In genomic region chr1:183027791-183028190, GRCh38 we compare ENCODE assay signal across 15 cellular contexts. TPM values are rescaled to one million over a fixed set of nuclear protein-coding genes. Genes with fewer than 3 reads are reported as not detected.
DNase-seq lines count a peak whose midpoint lies in the region; ATAC-seq and TF ChIP-seq lines count a peak whose summit lies in the region.
"Had no signal": no experiment of that assay in that cellular context is flagged by ENCODE, and none has a peak within 500 bp of the region (broad histone marks: within the 10 kb centered on the region; RNA-seq: fewer than 3 reads in every experiment).

No MANE protein-coding gene starts in this region.

- ATAC-seq in HG02970 (IDR thresholded peaks at IDR 0.05; ENCODE audit: low FRiP score, unreplicated experiment) (no peak), GM19351 (IDR thresholded peaks at IDR 0.05; ENCODE audit: unreplicated experiment) (no peak)
- ATAC-seq: stimulated activated naive CD8-positive, alpha-beta T cell treated with anti-CD3 and anti-CD28 coated beads, Interleukin-15, amount 100 ng/mL, for 72 hours had no signal

- H3F3A ChIP-seq in PC-9 (ENCODE audit: insufficient read depth, low read depth) = peaks cover 30% of the 10 kb centered on the region

- TF ChIP-seq POLR2A in prostate gland (IDR thresholded peaks at IDR 0.05) = no peak

- POLR2A ChIA-PET in PC-9 (lab: Charles Lee; ENCODE audit: unreplicated experiment) = interaction anchor here (0.6 to 0.7 kb wide), 4 partner anchors 60 to 290 kb away, joined by 3 to 5 read pairs (median 4); no protein-coding TSS in a partner anchor

- no peak overlapping the region for H2AFZ ChIP-seq in PC-9

- no TSS peak for BruUV-seq in PC-9 (replicated peaks; lab: Mats Ljungman, UMichigan)

- H3K9me3 ChIP-seq in PC-9 (ENCODE audit: insufficient read depth, low read depth) (no peaks in the 10 kb centered on the region), prostate gland (no peaks in the 10 kb centered on the region)
- H3K9me3 ChIP-seq: colonic mucosa had no signal

- no peak for TF ChIP-seq CTCF in PC-9 (conservative IDR thresholded peaks at IDR 0.05)
- no peak for TF ChIP-seq CTCF in fibroblast of pulmonary artery (IDR thresholded peaks at IDR 0.05; ENCODE audit: low read length, missing control alignments)
- TF ChIP-seq CTCF in prostate gland (IDR thresholded peaks at IDR 0.05) = no peak

- H3K27ac ChIP-seq in PC-9 (no peak overlapping the region), prostate gland (no peak overlapping the region)
- H3K27ac ChIP-seq: colonic mucosa had no signal

- H3K4me3 ChIP-seq in GM08714 (ENCODE audit: low read length) (0 out of 2 replicates have a peak overlapping the region, but pooled peaks have one; percentile 22), PC-9 (no peak overlapping the region), fibroblast of pulmonary artery (replicated peaks; ENCODE audit: low read depth, low read length) (peak overlapping the region; percentile 82), skeletal muscle cell (ENCODE audit: low read depth, low read length) (peak overlapping the region; percentile 77), prostate gland (no peak overlapping the region)
- H3K4me3 ChIP-seq: colonic mucosa, lung had no signal

- H3K4me2 ChIP-seq in PC-9 = peak overlapping the region; percentile 3; the same call in 1 of the 2 replicates

- no peaks in the 10 kb centered on the region for H3K36me3 ChIP-seq in PC-9 (ENCODE audit: low read depth)
- no peaks in the 10 kb centered on the region for H3K36me3 ChIP-seq in prostate gland
- H3K36me3 ChIP-seq: colonic mucosa had no signal

- DNase-seq in PC-9 (no peak), fibroblast of pulmonary artery (ENCODE audit: low read depth) (no peak), skeletal muscle cell (ENCODE audit: low read depth) (no peak), prostate gland (ENCODE audit: low spot score) (no peak), T-helper 9 cell (no peak)
- DNase-seq: activated CD4-positive, alpha-beta T cell treated with anti-CD3 and anti-CD28 coated beads, Interleukin-2, amount 50 U/mL, for 48 hours; CD8-positive, alpha-beta memory T cell; colonic mucosa; head of caudate nucleus; NCI-H2081 treated with DMSO at 0.1 percent for 48 hours; stimulated activated naive CD8-positive, alpha-beta T cell treated with anti-CD3 and anti-CD28 coated beads, Interleukin-15, amount 100 ng/mL, for 72 hours had no signal

- CTCF ChIA-PET in PC-9 (lab: Charles Lee) = interaction anchor here (0.5 kb wide), 1 partner anchor 37 kb away, joined by 3 read pairs; no protein-coding TSS in a partner anchor

- H3K9me2 ChIP-seq in PC-9 (ENCODE audit: insufficient read depth) = no peaks in the 10 kb centered on the region

- no peaks in the 10 kb centered on the region for H3K27me3 ChIP-seq in PC-9 (ENCODE audit: insufficient read depth, low read depth)
- H3K27me3 ChIP-seq in prostate gland (replicated peaks; ENCODE audit: insufficient read depth) = no peaks in the 10 kb centered on the region
- H3K27me3 ChIP-seq: colonic mucosa had no signal

- H3K79me2 ChIP-seq in PC-9 (ENCODE audit: low read depth) = peaks cover 88% of the 10 kb centered on the region

- H3K4me1 ChIP-seq in PC-9 (replicated peaks; ENCODE audit: insufficient read depth) = peaks cover 72% of the 10 kb centered on the region
- no peaks in the 10 kb centered on the region for H3K4me1 ChIP-seq in prostate gland (replicated peaks)
- H3K4me1 ChIP-seq: colonic mucosa had no signal

- peaks cover 4% of the 10 kb centered on the region; the same call in 1 of the 2 replicates for H4K20me1 ChIP-seq in PC-9 (ENCODE audit: insufficient read depth)

- intact Hi-C loops in PC-9 (cut with micrococcal nuclease; ENCODE audit: unreplicated experiment) = loop anchor here (10.0 kb wide), 1 partner anchor 143 kb away; no protein-coding TSS in a partner anchor
- intact Hi-C loops in prostate gland (cut with DNase I) = loop anchor here (5.0 to 10.0 kb wide), 2 partner anchors 160 to 207 kb away; partner anchors contain the start of gene LAMC2

RNA-seq across cellular contexts. Expression of gene LAMC1, which starts 4.6 kb away (rescaled TPM):
- total RNA-seq in PC-9 (2021) (95.5 and 121 TPM in 2 replicates), prostate gland (100 to 1,000 TPM in 1 of 2 donors, 10 to 100 TPM in 1; 39.3 to 141 TPM)

Comparison
In these comparisons a context has a peak if more than half of its experiments do, and no peak if none do; other contexts are left out.
1. H3K4me3 ChIP-seq: peak in GM08714 (single experiment), fibroblast of pulmonary artery (single experiment) and skeletal muscle cell (single experiment); none in PC-9 (single experiment) and prostate gland (0 of 2).